ENCODE assay signal across 11 cellular contexts in genomic region chr12:644818-645552, GRCh38. TPM values are rescaled to one million over a fixed set of nuclear protein-coding genes. Genes with fewer than 3 reads are reported as not detected.
DNase-seq lines count a peak whose midpoint lies in the region; ATAC-seq, FAIRE-seq and TF ChIP-seq lines count a peak whose summit lies in the region.
"Had no signal": no experiment of that assay in that cellular context is flagged by ENCODE, and none has a peak within 500 bp of the region (broad histone marks: within the 10 kb centered on the region; RNA-seq: fewer than 3 reads in every experiment).

No MANE protein-coding gene starts in this region.

- H3K27me3 ChIP-seq in GM12878 (replicated peaks in 1 of 2; ENCODE audit: control insufficient read depth in 2 of 2, insufficient read depth in 2 of 2, low read length in 1 of 2) (no peaks in the 10 kb centered on the region), left lung (no peaks in the 10 kb centered on the region), stomach smooth muscle (ENCODE audit: control insufficient read depth in 1 of 2, insufficient read depth in 2 of 2, low read length in 2 of 2) (no peaks in the 10 kb centered on the region), foreskin keratinocyte (no peaks in the 10 kb centered on the region), ovary (no peaks in the 10 kb centered on the region)

- peak overlapping the region; percentile 89 for H3K27ac Mint-ChIP-seq in HFFc6

- DNase-seq in HFFc6 = no peak
- DNase-seq in GM12878 (ENCODE audit: low read depth, low spot score) = no peak
- no peak for DNase-seq in left lung
- DNase-seq in foreskin keratinocyte = no peak
- DNase-seq in ovary = no peak
- DNase-seq: NCI-H1436 treated with DMSO at 0.1 percent for 48 hours, SIG-M5 had no signal

- H3K9me3 Mint-ChIP-seq in HFFc6 = no peaks in the 10 kb centered on the region

- no peak for TF ChIP-seq RAD21 in GM12878 (IDR thresholded peaks at IDR 0.05; ENCODE audit: insufficient read depth, low read depth, low read length)

- TF ChIP-seq CTCF in HFFc6 (IDR thresholded peaks at IDR 0.05) (no peak), GM12878 (IDR thresholded peaks at IDR 0.05 in 2 of 3, conservative IDR thresholded peaks at IDR 0.05 in 1 of 3; ENCODE audit: control insufficient read depth in 2 of 3, extremely low read depth in 1 of 3, insufficient read depth in 1 of 3, low read depth in 3 of 3, low read length in 3 of 3) (no peak), left lung (IDR thresholded peaks at IDR 0.05) (no peak), foreskin keratinocyte (conservative IDR thresholded peaks at IDR 0.05) (no peak), ovary (IDR thresholded peaks at IDR 0.05) (no peak)

- no peak for TF ChIP-seq EP300 in GM12878 (IDR thresholded peaks at IDR 0.05; ENCODE audit: borderline replicate concordance in 1 of 2, control insufficient read depth in 1 of 2, low read depth in 2 of 2, low read length in 2 of 2)
- TF ChIP-seq EP300 in ovary (IDR thresholded peaks at IDR 0.05) = no peak

- 79% methylated on average over 6 of the region's 6 CpGs for WGBS in GM12878 (ENCODE audit: insufficient coverage, insufficient replicate concordance, low lambda C conversion rate, missing lambda C conversion rate)
- WGBS in ovary, 3 donors = 65 to 76% (median 74%) methylated on average over 6 of the region's 6 CpGs

- intact Hi-C loops in GM12878 (cut with micrococcal nuclease; ENCODE audit: unreplicated experiment) = no loop called here
- intact Hi-C loops in left lung (cut with DNase I) = no loop called here
- intact Hi-C loops in ovary (cut with DNase I) = loop anchor here in 3 of 4 donors (5.0 to 10.0 kb wide), 2 partner anchors 70 to 107 kb away; partner anchors contain the start of gene WNK1 (in 1 of the 3)

- H3K27me3 Mint-ChIP-seq in HFFc6 (ENCODE audit: insufficient read depth) = no peaks in the 10 kb centered on the region; the same call in 1 of the 2 replicates

- H3K4me3 ChIP-seq in GM12878 = peak overlapping the region; percentile 82
- peak overlapping the region in 1 of 2 donors; percentile 59 for H3K4me3 ChIP-seq in left lung
- H3K4me3 ChIP-seq in stomach smooth muscle (ENCODE audit: low read length in 2 of 2) = no peak overlapping the region
- no peak overlapping the region for H3K4me3 ChIP-seq in ovary

- CTCF ChIA-PET in GM12878 (lab: Yijun Ruan, JAX) = interaction anchor here (1.7 to 2.1 kb wide), 3 partner anchors 19 to 169 kb away, joined by 4 to 7 read pairs (median 4); no protein-coding TSS in a partner anchor

- in situ Hi-C loops in GM12878 (cut with MboI) = no loop called here

- TF ChIP-seq POLR2A in GM12878 (IDR thresholded peaks at IDR 0.05; ENCODE audit: low read depth, low read length) (no peak), ovary (IDR thresholded peaks at IDR 0.05) (no peak)

- no peaks in the 10 kb centered on the region for H3K9me3 ChIP-seq in GM12878 (replicated peaks; ENCODE audit: control insufficient read depth, insufficient read depth, low read length)
- H3K9me3 ChIP-seq in left lung = no peaks in the 10 kb centered on the region
- H3K9me3 ChIP-seq in stomach smooth muscle (ENCODE audit: control insufficient read depth in 2 of 2, low read length in 2 of 2) = no peaks in the 10 kb centered on the region
- H3K9me3 ChIP-seq in ovary = no peaks in the 10 kb centered on the region

- ATAC-seq in GM12878 (no peak), left lung (no peak), foreskin keratinocyte (no peak), HG02588 (IDR thresholded peaks at IDR 0.05; ENCODE audit: unreplicated experiment) (no peak)
- ATAC-seq in activated CD4-positive, CD25-positive, alpha-beta regulatory T cell treated with anti-CD3 and anti-CD28 coated beads, Interleukin-2, amount 50 U/mL, for 24 hours = no peak

- H2AFZ ChIP-seq in GM12878 (ENCODE audit: control insufficient read depth, low read depth, low read length) = no peak overlapping the region

- H3K36me3 ChIP-seq in GM12878 (ENCODE audit: control insufficient read depth in 2 of 2, insufficient read depth in 2 of 2, low read length in 1 of 2) (peaks cover 0 to 8% of the 10 kb centered on the region in 2 experiments; a peak in 1 of 4 replicates), left lung (peaks cover 0 to 7% of the 10 kb centered on the region in 2 donors), stomach smooth muscle (ENCODE audit: control insufficient read depth in 2 of 2, insufficient read depth in 2 of 2, low read length in 2 of 2) (no peaks in the 10 kb centered on the region), ovary (no peaks in the 10 kb centered on the region)

- peaks cover 33% of the 10 kb centered on the region for H3K4me1 Mint-ChIP-seq in HFFc6 (ENCODE audit: low read depth)

- BruUV-seq in GM12878 (replicated peaks; lab: Mats Ljungman, UMichigan) = no TSS peak

- POLR2A ChIA-PET in GM12878 (lab: Charles Lee) = interaction anchor here (0.6 to 5.9 kb wide), 8 partner anchors 12 to 459 kb away, joined by 3 to 47 read pairs (median 4); partner anchors contain the start of genes NINJ2 and WNK1

- H3K4me3 Mint-ChIP-seq in HFFc6 = peak overlapping the region; percentile 59; the same call in 1 of the 2 replicates

- H3K27ac ChIP-seq in GM12878 (ENCODE audit: control insufficient read depth, insufficient read depth) (peak overlapping the region; percentile 40), left lung (peak overlapping the region; percentile 99 to 100), stomach smooth muscle (ENCODE audit: low read length) (peak overlapping the region; percentile 66), foreskin keratinocyte (no peak overlapping the region), ovary (no peak overlapping the region)

- H3K9ac ChIP-seq in GM12878 (ENCODE audit: control insufficient read depth, insufficient read depth, low read length) (peak overlapping the region; percentile 89), stomach smooth muscle (ENCODE audit: low read length in 2 of 2) (no peak overlapping the region)

- H3K4me2 ChIP-seq in GM12878 (ENCODE audit: control insufficient read depth, insufficient read depth) = peak overlapping the region; percentile 92

- H3K4me1 ChIP-seq in GM12878 (ENCODE audit: control insufficient read depth, insufficient read depth, low read length) (peaks cover 53% of the 10 kb centered on the region), left lung (peaks cover 38 to 66% of the 10 kb centered on the region in 2 donors), stomach smooth muscle (ENCODE audit: control insufficient read depth, insufficient read depth, low read length) (peaks cover 29% of the 10 kb centered on the region), foreskin keratinocyte (no peaks in the 10 kb centered on the region), ovary (ENCODE audit: insufficient read depth) (peaks cover 19% of the 10 kb centered on the region)

- RAD21 ChIA-PET in GM12878 (lab: Charles Lee; ENCODE audit: unreplicated experiment) = interaction anchor here (1.0 to 6.1 kb wide), 7 partner anchors 14 to 106 kb away, joined by 3 to 49 read pairs (median 4); partner anchors contain the start of gene WNK1

- H4K20me1 ChIP-seq in GM12878 (ENCODE audit: control insufficient read depth, insufficient read depth) = no peaks in the 10 kb centered on the region

- peaks cover 23% of the 10 kb centered on the region for H3K79me2 ChIP-seq in GM12878 (ENCODE audit: control insufficient read depth, insufficient read depth, low read length)

- H3K36me3 Mint-ChIP-seq in HFFc6 (ENCODE audit: low read depth) = no peaks in the 10 kb centered on the region

- SMC1A ChIA-PET in GM12878 (lab: Charles Lee; ENCODE audit: uncharacterized antibody, unreplicated experiment) = interaction anchor here (0.9 to 4.0 kb wide), 12 partner anchors 12 to 169 kb away, joined by 3 to 22 read pairs (median 5); no protein-coding TSS in a partner anchor

- no peak for FAIRE-seq in GM12878 (lab: Jason Lieb, UNC)

TF ChIP-seq in GM12878, 131 proteins besides CTCF, POLR2A, EP300 and RAD21 (continues in another document):
- TF ChIP-seq FOS (IDR thresholded peaks at IDR 0.05; ENCODE audit: borderline replicate concordance, extremely low read depth, insufficient read length) (no peak), BHLHE40 (IDR thresholded peaks at IDR 0.05; ENCODE audit: borderline replicate concordance in 1 of 2, low read depth in 2 of 2, low read length in 1 of 2) (no peak), NR2C1 (IDR thresholded peaks at IDR 0.05) (no peak), USF2 (IDR thresholded peaks at IDR 0.05; ENCODE audit: borderline replicate concordance, low read depth, low read length) (no peak), GATAD2B (conservative IDR thresholded peaks at IDR 0.05; ENCODE audit: low read depth) (no peak), KLF5 (IDR thresholded peaks at IDR 0.05; ENCODE audit: partially characterized antibody) (no peak)

RNA-seq across cellular contexts. Expression of gene NINJ2, which starts 18.3 kb away (rescaled TPM):
- total RNA-seq in HFFc6 (2021; fragmentation: NEBNext Ultra II Directional; extraction: Animal tissue kit (Norgen Biotek cat#: 25700)) = not detected
- 1.5 and 1.8 TPM in 2 replicates for total RNA-seq in GM12878 (2013; cell fraction: nucleolus; rRNA removed)
- 15.6 and 19.1 TPM in 2 replicates for total RNA-seq in GM12878 (2014; rRNA removed)
- 12.0 and 14.0 TPM in 2 replicates for total RNA-seq in GM12878 (2014; rRNA removed; fragmentation: Illumina TruSeq; extraction: Trizol)
- total RNA-seq in GM12878 (2021) = 13.5 and 14.8 TPM in 2 replicates
- polyA plus RNA-seq in GM12878 (2011; ENCODE audit: low read depth) = 11.9 TPM
- polyA plus RNA-seq in GM12878 (2011; rRNA removed) = 4.8 and 8.9 TPM in 2 replicates
- 18.9 and 23.4 TPM in 2 replicates for polyA plus RNA-seq in GM12878 (2011; cell fraction: cytosol; rRNA removed)
- 6.9 and 10.1 TPM in 2 replicates for polyA plus RNA-seq in GM12878 (2011; cell fraction: nucleus; rRNA removed)
- polyA plus RNA-seq in GM12878 (2012) = 11.3 and 16.1 TPM in 2 replicates
- polyA plus RNA-seq in GM12878 (2014; fragmentation: Illumina TruSeq; extraction: Trizol) = 10.2 and 19.7 TPM in 2 replicates
- 10 to 100 TPM; 36.6 to 51.6 TPM for polyA plus RNA-seq in GM12878 (2014; fragmentation: Nextera tagmentation; extraction: Ambion mirVana)
- 18.5 and 22.9 TPM in 2 replicates for polyA plus RNA-seq in GM12878 (2014; rRNA removed)
- polyA plus RNA-seq in GM12878 (2016; fragmentation: Nextera tagmentation; extraction: Ambion mirVana) = 10 to 100 TPM; 22.9 to 24.2 TPM
- polyA minus RNA-seq in GM12878 (2011; rRNA and poly(A)+ RNA removed) = 13.2 and 19.5 TPM in 2 replicates
- 5.4 TPM in 1 of 2 replicates, not detected in the other for polyA minus RNA-seq in GM12878 (2011; cell fraction: cytosol; rRNA and poly(A)+ RNA removed)
- polyA minus RNA-seq in GM12878 (2011; cell fraction: nucleus; rRNA and poly(A)+ RNA removed) = 1.1 and 1.6 TPM in 2 replicates
- total RNA-seq in left lung = 10 to 100 TPM; 13.0 to 18.0 TPM
- 0.17 and 0.32 TPM in 2 replicates for total RNA-seq in foreskin keratinocyte
- polyA plus RNA-seq in foreskin keratinocyte = 0.19 and 0.30 TPM in 2 replicates
- 1 to 10 TPM in 3 of 7 donors, under 1 TPM in 2, not detected in 2; 0.48 to 3.4 (median 1.4) TPM for total RNA-seq in ovary
- 1 to 10 TPM in 1 of 2 donors, under 1 TPM in 1; 0.82 to 2.2 TPM for polyA plus RNA-seq in ovary
- total RNA-seq: Daoy had no signal

Comparison
In these comparisons a context has a peak if more than half of its experiments do, and no peak if none do; other contexts are left out.
1. H3K27ac ChIP-seq: peak in GM12878 (single experiment), left lung (2 of 2) and stomach smooth muscle (single experiment); none in foreskin keratinocyte (single experiment) and ovary (0 of 2).
2. intact Hi-C loops: an anchor here in ovary (5.0 to 10.0 kb wide); none called in GM12878 and left lung.